9 cellular contexts compared by ENCODE assay signal in the genomic region with DNA sequence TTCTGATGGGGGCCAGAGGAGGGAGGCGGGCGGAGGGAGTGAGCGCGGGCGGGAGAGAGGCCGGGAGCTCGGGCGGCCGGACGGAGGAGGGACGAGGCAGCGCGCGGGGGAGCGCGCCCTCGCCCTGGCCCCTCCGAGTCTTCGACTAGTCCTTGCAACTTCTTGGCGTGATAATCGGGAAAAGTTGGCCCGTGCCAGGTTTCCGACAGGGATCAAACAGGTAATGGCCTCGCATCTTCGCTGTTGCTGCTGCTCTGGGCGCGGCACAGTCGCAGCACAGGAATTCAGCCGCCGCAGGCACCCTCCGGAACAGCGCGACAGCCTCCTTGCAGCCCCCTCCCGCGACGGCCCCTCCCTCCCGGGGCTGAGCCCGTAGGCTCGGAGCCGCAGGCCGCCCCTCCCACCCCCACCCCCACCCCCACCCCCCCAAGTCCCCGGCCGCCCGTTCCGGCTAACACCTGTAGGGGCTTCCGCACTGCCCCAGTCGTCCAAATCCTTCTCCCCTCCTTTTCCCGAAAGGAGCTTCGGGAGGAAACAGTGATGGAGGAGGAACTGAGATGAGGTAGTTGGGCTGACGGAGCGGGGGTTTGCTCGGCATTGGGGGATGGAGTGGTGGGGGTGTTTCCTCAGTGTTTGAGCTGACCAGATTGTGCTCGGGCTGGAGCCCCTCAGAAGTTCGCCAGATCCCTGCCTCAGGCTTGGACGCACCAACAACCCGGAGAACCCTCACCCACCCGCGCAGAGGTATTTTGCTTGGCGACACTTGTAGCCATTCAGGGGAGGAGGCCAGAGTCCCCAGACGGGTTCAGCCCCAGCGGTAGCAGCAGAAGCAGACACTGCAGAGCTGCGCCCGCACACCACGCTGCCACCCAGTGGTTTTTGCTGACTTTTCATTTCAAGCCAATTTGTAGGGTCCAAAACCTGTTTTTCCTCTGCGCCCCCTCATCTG. TPM values are rescaled to one million over a fixed set of nuclear protein-coding genes. Genes with fewer than 3 reads are reported as not detected.
DNase-seq lines count a peak whose midpoint lies in the region; ATAC-seq and TF ChIP-seq lines count a peak whose summit lies in the region.
"Had no signal": no experiment of that assay in that cellular context is flagged by ENCODE, and none has a peak within 500 bp of the region (broad histone marks: within the 10 kb centered on the region; RNA-seq: fewer than 3 reads in every experiment).

A gene (minus strand): TSS at position 319 of the 949 bp plus-strand sequence. CDS start 714 bp downstream, outside the sequence.

- CTCF ChIA-PET in activated CD4-positive, alpha-beta memory T cell treated with anti-CD3 and anti-CD28 coated beads for 36 hours (lab: Charles Lee): no interaction called here

- H3K27ac ChIP-seq in SK-N-MC (no peak within 1 kb of the TSS), right atrium auricular region (no peak within 1 kb of the TSS)

- H3K4me3 ChIP-seq in H7 (ENCODE audit: insufficient read depth, low read depth, low read length) (peak within 1 kb of the TSS; percentile 86), SK-N-MC (peak within 1 kb of the TSS; percentile 73), right atrium auricular region (peak within 1 kb of the TSS; percentile 31 to 48), retinal pigment epithelial cell (ENCODE audit: low read length) (peak within 1 kb of the TSS; percentile 51)

- DNase-seq in H7 (peak; percentile 89), SK-N-MC (ENCODE audit: low read depth, low spot score) (no peak), right atrium auricular region (ENCODE audit: low spot score) (no peak), retinal pigment epithelial cell (ENCODE audit: low read depth) (no peak), SIG-M5 treated with dmso at 0.1 percent for 504 hours (lab: John Stamatoyannopoulos, UW; ENCODE audit: unreplicated experiment) (no peak), NCI-H2107 treated with DMSO at 0.1 percent for 48 hours (lab: John Stamatoyannopoulos, UW; ENCODE audit: unreplicated experiment) (no peak)
- no peak for DNase-seq in activated CD4-positive, alpha-beta memory T cell treated with anti-CD3 and anti-CD28 coated beads for 36 hours

- no peaks in the 10 kb centered on the region for H3K36me3 Mint-ChIP-seq in activated CD4-positive, alpha-beta memory T cell treated with anti-CD3 and anti-CD28 coated beads for 36 hours
- H3K36me3 Mint-ChIP-seq: IgD-negative memory B cell had no signal

- POLR2A ChIA-PET in activated CD4-positive, alpha-beta memory T cell treated with anti-CD3 and anti-CD28 coated beads for 36 hours (lab: Charles Lee): no interaction called here

- no peak within 1 kb of the TSS for H3K4me3 Mint-ChIP-seq in activated CD4-positive, alpha-beta memory T cell treated with anti-CD3 and anti-CD28 coated beads for 36 hours

- peaks cover 25% of the 10 kb centered on the region for H3K27me3 Mint-ChIP-seq in activated CD4-positive, alpha-beta memory T cell treated with anti-CD3 and anti-CD28 coated beads for 36 hours

- peaks cover 5% of the 10 kb centered on the region for H3K36me3 ChIP-seq in H7 (replicated peaks; ENCODE audit: control insufficient read depth, insufficient read depth, low read length)
- no peaks in the 10 kb centered on the region for H3K36me3 ChIP-seq in SK-N-MC (ENCODE audit: insufficient read depth, low read length)
- H3K36me3 ChIP-seq in right atrium auricular region: no peaks in the 10 kb centered on the region

- intact Hi-C loops in activated CD4-positive, alpha-beta memory T cell treated with anti-CD3 and anti-CD28 coated beads for 36 hours (cut with micrococcal nuclease): no loop called here

- no peaks in the 10 kb centered on the region for H3K9me3 Mint-ChIP-seq in activated CD4-positive, alpha-beta memory T cell treated with anti-CD3 and anti-CD28 coated beads for 36 hours

- H3K27me3 ChIP-seq in H7 (ENCODE audit: control insufficient read depth, insufficient read depth, low read length) (peaks cover 2% of the 10 kb centered on the region; the same call in 1 of the 2 replicates), right atrium auricular region (no peaks in the 10 kb centered on the region)

- H3K9me3 ChIP-seq in SK-N-MC (ENCODE audit: low read depth, low read length): no peaks in the 10 kb centered on the region
- H3K9me3 ChIP-seq in right atrium auricular region: no peaks in the 10 kb centered on the region

- H3K4me1 Mint-ChIP-seq in activated CD4-positive, alpha-beta memory T cell treated with anti-CD3 and anti-CD28 coated beads for 36 hours (ENCODE audit: low read depth): no peaks in the 10 kb centered on the region

- no peak for ATAC-seq in GM19397 (IDR thresholded peaks at IDR 0.05; ENCODE audit: unreplicated experiment)

- no peak within 1 kb of the TSS for H3K27ac Mint-ChIP-seq in activated CD4-positive, alpha-beta memory T cell treated with anti-CD3 and anti-CD28 coated beads for 36 hours
- H3K27ac Mint-ChIP-seq: IgD-negative memory B cell had no signal

- TF ChIP-seq CTCF in right atrium auricular region (IDR thresholded peaks at IDR 0.05) (peak in 1 of 2 donors; percentile 54), retinal pigment epithelial cell (conservative IDR thresholded peaks at IDR 0.05; ENCODE audit: low read depth, low read length) (peak; percentile 43)

- no peak within 1 kb of the TSS for H3K9ac ChIP-seq in SK-N-MC (ENCODE audit: insufficient read length)

- H3K4me1 ChIP-seq in right atrium auricular region: no peaks in the 10 kb centered on the region

RNA-seq across cellular contexts. Expression of the gene that starts here (rescaled TPM):
- 81.2 and 96.9 TPM in 2 replicates for total RNA-seq in H7 (2014; rRNA removed; shearing (Covaris generic))
- 1 to 10 TPM; 1.3 to 1.9 TPM for total RNA-seq in right atrium auricular region
- total RNA-seq in activated CD4-positive, alpha-beta memory T cell treated with anti-CD3 and anti-CD28 coated beads for 36 hours: not detected

Comparison
In these comparisons a context has a peak if more than half of its experiments do, and no peak if none do; other contexts are left out.
1. RNA of the gene that starts here (total RNA-seq): 81.2 to 96.9 TPM in H7; 1.3 to 1.9 TPM in right atrium auricular region and not detected in activated CD4-positive, alpha-beta memory T cell treated with anti-CD3 and anti-CD28 coated beads for 36 hours; every median in the first group is over 10 times any median in the second.
2. Peak in every context shown above with its lines, with median percentiles within 50 percentile points of each other: H3K4me3 ChIP-seq.